ENCODE assay signal across 19 cellular contexts in the genomic region with DNA sequence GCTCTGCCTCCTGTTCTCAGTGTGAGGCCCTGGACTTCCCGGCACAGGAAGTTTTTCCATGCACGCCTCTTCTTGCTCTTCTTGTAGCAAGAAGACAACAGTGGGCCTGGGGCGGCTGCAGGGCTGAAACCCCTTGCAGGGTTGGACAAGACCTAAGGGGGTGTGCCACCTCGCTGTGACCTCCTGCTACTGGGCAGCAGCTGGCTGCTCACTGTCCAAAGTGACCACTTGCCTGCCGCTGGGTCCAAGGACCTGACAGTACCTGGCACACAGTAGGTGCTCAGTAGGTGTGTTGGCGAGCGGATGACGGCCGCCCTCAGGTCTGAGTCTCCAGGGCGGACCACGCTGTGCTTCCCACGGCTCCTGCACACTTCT.
"Had no signal": no experiment of that assay in that cellular context is flagged by ENCODE, and none has a peak within 500 bp of the region (broad histone marks: within the 10 kb centered on the region; RNA-seq: fewer than 3 reads in every experiment).

No MANE protein-coding gene starts in this region.

- ATAC-seq: activated CD8-positive, alpha-beta T cell treated with anti-CD3 and anti-CD28 coated beads for 36 hours; activated naive CD4-positive, alpha-beta T cell treated with anti-CD3 and anti-CD28 coated beads, Interleukin-2, amount 50 U/mL, for 72 hours; activated T-cell treated with anti-CD3 and anti-CD28 coated beads, Interleukin-2, amount 50 U/mL, for 4 hours; activated T-helper 17 cell treated with anti-CD3 and anti-CD28 coated beads, Interleukin-2, amount 50 U/mL, for 72 hours; esophagus mucosa; foreskin keratinocyte; naive thymus-derived CD8-positive, alpha-beta T cell; right lobe of liver; stimulated activated effector memory CD8-positive, alpha-beta T cell treated with anti-CD3 and anti-CD28 coated beads, Interleukin-12 subunit alpha, Interleukin-12 subunit beta, amount 100 ng/mL, for 72 hours; upper lobe of right lung had no signal

- H3K9me3 ChIP-seq: right lobe of liver, upper lobe of right lung had no signal

- H3K4me3 ChIP-seq: right lobe of liver, skin epidermis, upper lobe of right lung had no signal

- H3K36me3 ChIP-seq: right lobe of liver, upper lobe of right lung had no signal

- H3K4me1 ChIP-seq: foreskin keratinocyte, right lobe of liver, upper lobe of right lung had no signal

- DNase-seq: activated B cell treated with CpG ODN at 0.5 μM for 24 hours; activated CD4-positive, alpha-beta T cell treated with anti-CD3 and anti-CD28 coated beads, Interleukin-2, amount 50 U/mL, for 1 hour; activated CD8-positive, alpha-beta T cell treated with anti-CD3 and anti-CD28 coated beads for 36 hours; activated naive CD4-positive, alpha-beta T cell; activated T-cell treated with anti-CD3 and anti-CD28 coated beads, Interleukin-2, amount 50 U/mL, for 4 hours; foreskin keratinocyte; midbrain; naive thymus-derived CD8-positive, alpha-beta T cell; occipital lobe; right lobe of liver; stimulated activated CD4-positive, alpha-beta T cell treated with anti-CD3 and anti-CD28 coated beads, Interleukin-4, amount 100 ng/mL, for 24 hours; substantia nigra; T-helper 1 cell; upper lobe of right lung had no signal

- H3K27ac ChIP-seq: foreskin keratinocyte, right lobe of liver, skin epidermis, upper lobe of right lung had no signal

- H3K27me3 ChIP-seq: foreskin keratinocyte, right lobe of liver, upper lobe of right lung had no signal
